In the genomic region with DNA sequence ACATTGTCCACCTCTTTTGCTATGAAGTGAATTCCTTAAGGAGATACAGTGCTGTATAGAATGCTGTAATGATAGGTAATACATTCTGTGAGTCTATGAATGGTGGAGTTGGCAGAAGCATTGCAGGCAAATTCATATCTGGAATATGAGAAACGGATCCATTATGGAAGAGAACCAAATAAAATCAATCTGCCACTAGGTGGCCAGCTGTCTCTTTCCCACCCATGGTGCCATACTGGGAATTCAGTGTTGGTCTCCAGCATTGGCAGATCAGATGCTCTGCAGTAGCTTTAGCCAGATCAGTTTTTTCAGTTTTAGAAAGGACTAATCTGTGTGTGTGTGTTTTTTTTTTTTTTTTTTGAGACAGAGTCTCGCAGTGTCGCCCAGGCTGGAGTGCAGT, we compare ENCODE assay signal across 11 cellular contexts. TPM values are rescaled to one million over a fixed set of nuclear protein-coding genes. Genes with fewer than 3 reads are reported as not detected.
DNase-seq lines count a peak whose midpoint lies in the region; ATAC-seq and TF ChIP-seq lines count a peak whose summit lies in the region.
"Had no signal": no experiment of that assay in that cellular context is flagged by ENCODE, and none has a peak within 500 bp of the region (broad histone marks: within the 10 kb centered on the region; RNA-seq: fewer than 3 reads in every experiment).

No MANE protein-coding gene starts in this region.

- no peak overlapping the region for H3K9ac ChIP-seq in OCI-LY1 (ENCODE audit: low read length)

- POLR2A ChIA-PET in CD4-positive, alpha-beta memory T cell (lab: Charles Lee; ENCODE audit: partially characterized antibody): no interaction called here

- CTCF ChIA-PET in CD4-positive, alpha-beta memory T cell (lab: Charles Lee; ENCODE audit: partially characterized antibody): interaction anchor here (0.7 kb wide), 2 partner anchors 9 to 41 kb away, joined by 3 to 4 read pairs; no protein-coding TSS in a partner anchor

- H3K36me3 ChIP-seq in OCI-LY1 (ENCODE audit: insufficient read depth, low read length): peaks cover 1% of the 10 kb centered on the region; the same call in 1 of the 2 replicates
- no peaks in the 10 kb centered on the region for H3K36me3 ChIP-seq in CD4-positive, alpha-beta memory T cell (ENCODE audit: insufficient read depth, low read length)

- no peak overlapping the region for H2AFZ ChIP-seq in OCI-LY1 (ENCODE audit: low read length)

- H3K4me1 Mint-ChIP-seq in CD4-positive, alpha-beta memory T cell: peaks cover 53 to 83% (median 68%) of the 10 kb centered on the region in 4 donors

- intact Hi-C loops in CD4-positive, alpha-beta memory T cell (cut with micrococcal nuclease): no loop called here

- peaks cover 0 to 10% of the 10 kb centered on the region in 2 donors for H3K36me3 Mint-ChIP-seq in CD4-positive, alpha-beta memory T cell
- H3K36me3 Mint-ChIP-seq in activated naive CD4-positive, alpha-beta T cell treated with anti-CD3 and anti-CD28 coated beads, Interleukin-2, amount 50 U/mL, for 72 hours: peaks cover 0 to 21% of the 10 kb centered on the region in 2 donors

- TF ChIP-seq CTCF in GM10266 (IDR thresholded peaks at IDR 0.05; ENCODE audit: control insufficient read depth, insufficient read depth, low read depth, missing control alignments) (peak; percentile 7), OCI-LY1 (IDR thresholded peaks at IDR 0.05; ENCODE audit: low read length) (peak; percentile 40; the same call in 1 of the 2 replicates), epithelial cell of proximal tubule (conservative IDR thresholded peaks at IDR 0.05; ENCODE audit: low read depth, low read length) (peak; percentile 50)

- peaks cover 32% of the 10 kb centered on the region for H3K4me1 ChIP-seq in OCI-LY1 (ENCODE audit: insufficient read depth, low read length, severe bottlenecking)
- peaks cover 42% of the 10 kb centered on the region for H3K4me1 ChIP-seq in CD4-positive, alpha-beta memory T cell (ENCODE audit: insufficient read depth, low read length)

- DNase-seq in A172 (ENCODE audit: low spot score) (peak; percentile 9), GM10266 (ENCODE audit: extremely low spot score) (no peak), epithelial cell of proximal tubule (ENCODE audit: low read depth) (no peak), cerebellum (ENCODE audit: low spot score) (no peak)
- DNase-seq in CD4-positive, alpha-beta memory T cell: no peak
- no peak for DNase-seq in activated naive CD4-positive, alpha-beta T cell treated with anti-CD3 and anti-CD28 coated beads, Interleukin-2, amount 50 U/mL, for 72 hours (ENCODE audit: low spot score in 2 of 2)
- DNase-seq: Calu3; stimulated activated naive CD8-positive, alpha-beta T cell treated with anti-CD3 and anti-CD28 coated beads, Interleukin-15, amount 100 ng/mL, for 72 hours had no signal

- peak overlapping the region in 1 of 8 donors; percentile 25 for H3K4me3 Mint-ChIP-seq in CD4-positive, alpha-beta memory T cell
- H3K4me3 Mint-ChIP-seq: stimulated activated naive CD8-positive, alpha-beta T cell treated with anti-CD3 and anti-CD28 coated beads, Interleukin-15, amount 100 ng/mL, for 72 hours had no signal

- H3K4me2 ChIP-seq in OCI-LY1 (ENCODE audit: low read length): no peak overlapping the region

- no peaks in the 10 kb centered on the region for H3K9me3 Mint-ChIP-seq in CD4-positive, alpha-beta memory T cell
- peaks cover 0 to 7% of the 10 kb centered on the region in 2 donors for H3K9me3 Mint-ChIP-seq in activated naive CD4-positive, alpha-beta T cell treated with anti-CD3 and anti-CD28 coated beads, Interleukin-2, amount 50 U/mL, for 72 hours
- H3K9me3 Mint-ChIP-seq: stimulated activated naive CD8-positive, alpha-beta T cell treated with anti-CD3 and anti-CD28 coated beads, Interleukin-15, amount 100 ng/mL, for 72 hours had no signal

- H3K79me2 ChIP-seq in OCI-LY1 (ENCODE audit: insufficient read depth, low read length): peaks cover 74% of the 10 kb centered on the region

- H3F3A ChIP-seq in OCI-LY1 (ENCODE audit: insufficient read depth, low read length): no peaks in the 10 kb centered on the region

- H4K20me1 ChIP-seq in OCI-LY1 (ENCODE audit: insufficient read depth, low read length): no peaks in the 10 kb centered on the region

- H3K27me3 ChIP-seq in OCI-LY1 (ENCODE audit: insufficient read depth, low read length): no peaks in the 10 kb centered on the region
- no peaks in the 10 kb centered on the region for H3K27me3 ChIP-seq in CD4-positive, alpha-beta memory T cell (ENCODE audit: insufficient read depth, low read length)

- H3K9me3 ChIP-seq in OCI-LY1 (ENCODE audit: low read length): no peaks in the 10 kb centered on the region
- H3K9me3 ChIP-seq in CD4-positive, alpha-beta memory T cell (ENCODE audit: control insufficient read depth in 1 of 2, low read length in 2 of 2): no peaks in the 10 kb centered on the region

- H3K27ac ChIP-seq in OCI-LY1 (ENCODE audit: low read depth, low read length, poor library complexity, severe bottlenecking): no peak overlapping the region
- H3K27ac ChIP-seq in CD4-positive, alpha-beta memory T cell (ENCODE audit: low read depth, low read length): no peak overlapping the region

- ATAC-seq in GM18873 (IDR thresholded peaks at IDR 0.05; ENCODE audit: low FRiP score, unreplicated experiment): no peak
- no peak for ATAC-seq in activated naive CD4-positive, alpha-beta T cell treated with anti-CD3 and anti-CD28 coated beads, Interleukin-2, amount 50 U/mL, for 72 hours
- ATAC-seq: left lobe of liver; stimulated activated naive CD8-positive, alpha-beta T cell treated with anti-CD3 and anti-CD28 coated beads, Interleukin-15, amount 100 ng/mL, for 72 hours had no signal

- no peak overlapping the region for H3K27ac Mint-ChIP-seq in CD4-positive, alpha-beta memory T cell
- H3K27ac Mint-ChIP-seq in activated naive CD4-positive, alpha-beta T cell treated with anti-CD3 and anti-CD28 coated beads, Interleukin-2, amount 50 U/mL, for 72 hours: no peak overlapping the region
- H3K27ac Mint-ChIP-seq: stimulated activated naive CD8-positive, alpha-beta T cell treated with anti-CD3 and anti-CD28 coated beads, Interleukin-15, amount 100 ng/mL, for 72 hours had no signal

- H3K4me3 ChIP-seq in OCI-LY1 (ENCODE audit: low read depth, low read length, poor library complexity, severe bottlenecking) (no peak overlapping the region), epithelial cell of proximal tubule (ENCODE audit: low read depth, low read length) (no peak overlapping the region)
- H3K4me3 ChIP-seq in CD4-positive, alpha-beta memory T cell (ENCODE audit: low read length in 2 of 2): no peak overlapping the region

- H3K27me3 Mint-ChIP-seq in CD4-positive, alpha-beta memory T cell: no peaks in the 10 kb centered on the region
- H3K27me3 Mint-ChIP-seq: stimulated activated naive CD8-positive, alpha-beta T cell treated with anti-CD3 and anti-CD28 coated beads, Interleukin-15, amount 100 ng/mL, for 72 hours had no signal

- H3K9me2 ChIP-seq in OCI-LY1 (ENCODE audit: low read depth, low read length): no peaks in the 10 kb centered on the region

RNA-seq across cellular contexts. Expression of a gene that starts 27.6 kb away (rescaled TPM):
- total RNA-seq in A172 (2014; rRNA removed; shearing (Covaris generic)): 35.9 and 39.0 TPM in 2 replicates
- 21.4 and 24.9 TPM in 2 replicates for total RNA-seq in epithelial cell of proximal tubule
- 19.6 TPM for total RNA-seq in cerebellum
- total RNA-seq in CD4-positive, alpha-beta memory T cell: 10 to 100 TPM; 28.9 to 31.1 TPM
- polyA plus RNA-seq in CD4-positive, alpha-beta memory T cell: 10 to 100 TPM; 14.6 to 17.7 TPM
- 10 to 100 TPM; 12.8 to 16.1 TPM for total RNA-seq in activated naive CD4-positive, alpha-beta T cell treated with anti-CD3 and anti-CD28 coated beads, Interleukin-2, amount 50 U/mL, for 72 hours
